ENCODE assay signal across 1 cellular context in genomic region chr3:13877911-13878710, GRCh38.
A peak's percentile ranks its signal among the peaks of the same experiment; 100 is the strongest.
TF ChIP-seq lines count a peak whose summit lies in the region.

No MANE protein-coding gene starts in this region.

TF ChIP-seq in HEK293, 187 proteins besides CTCF, POLR2A, EP300 and RAD21 (continued from another document):
- TF ChIP-seq ZNF18 (tag by site-specific recombination; IDR thresholded peaks at IDR 0.05) = no peak
- TF ChIP-seq ZNF777 (tag by site-specific recombination; IDR thresholded peaks at IDR 0.05; ENCODE audit: borderline replicate concordance) = no peak
- TF ChIP-seq ZNF488 (tag by site-specific recombination; IDR thresholded peaks at IDR 0.05) = no peak
- TF ChIP-seq ZNF548 (tag by site-specific recombination; IDR thresholded peaks at IDR 0.05) = no peak
- TF ChIP-seq, protein P1, sequence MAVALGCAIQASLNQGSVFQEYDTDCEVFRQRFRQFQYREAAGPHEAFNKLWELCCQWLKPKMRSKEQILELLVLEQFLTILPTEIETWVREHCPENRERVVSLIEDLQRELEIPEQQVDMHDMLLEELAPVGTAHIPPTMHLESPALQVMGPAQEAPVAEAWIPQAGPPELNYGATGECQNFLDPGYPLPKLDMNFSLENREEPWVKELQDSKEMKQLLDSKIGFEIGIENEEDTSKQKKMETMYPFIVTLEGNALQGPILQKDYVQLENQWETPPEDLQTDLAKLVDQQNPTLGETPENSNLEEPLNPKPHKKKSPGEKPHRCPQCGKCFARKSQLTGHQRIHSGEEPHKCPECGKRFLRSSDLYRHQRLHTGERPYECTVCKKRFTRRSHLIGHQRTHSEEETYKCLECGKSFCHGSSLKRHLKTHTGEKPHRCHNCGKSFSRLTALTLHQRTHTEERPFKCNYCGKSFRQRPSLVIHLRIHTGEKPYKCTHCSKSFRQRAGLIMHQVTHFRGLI (tag by site-specific recombination; IDR thresholded peaks at IDR 0.05) = peak; percentile 33; the same call in 1 of the 2 replicates
- TF ChIP-seq ZNF555 (tag by site-specific recombination; conservative IDR thresholded peaks at IDR 0.05) = no peak
- TF ChIP-seq, protein P2, sequence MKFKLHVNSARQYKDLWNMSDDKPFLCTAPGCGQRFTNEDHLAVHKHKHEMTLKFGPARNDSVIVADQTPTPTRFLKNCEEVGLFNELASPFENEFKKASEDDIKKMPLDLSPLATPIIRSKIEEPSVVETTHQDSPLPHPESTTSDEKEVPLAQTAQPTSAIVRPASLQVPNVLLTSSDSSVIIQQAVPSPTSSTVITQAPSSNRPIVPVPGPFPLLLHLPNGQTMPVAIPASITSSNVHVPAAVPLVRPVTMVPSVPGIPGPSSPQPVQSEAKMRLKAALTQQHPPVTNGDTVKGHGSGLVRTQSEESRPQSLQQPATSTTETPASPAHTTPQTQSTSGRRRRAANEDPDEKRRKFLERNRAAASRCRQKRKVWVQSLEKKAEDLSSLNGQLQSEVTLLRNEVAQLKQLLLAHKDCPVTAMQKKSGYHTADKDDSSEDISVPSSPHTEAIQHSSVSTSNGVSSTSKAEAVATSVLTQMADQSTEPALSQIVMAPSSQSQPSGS (tag by site-specific recombination; IDR thresholded peaks at IDR 0.05; ENCODE audit: low read depth) = no peak
- TF ChIP-seq ZNF600 (tag by site-specific recombination; IDR thresholded peaks at IDR 0.05) = peak; percentile 71; the same call in 1 of the 2 replicates
- TF ChIP-seq ZNF341 (tag by site-specific recombination; IDR thresholded peaks at IDR 0.05; ENCODE audit: low read depth) = peak; percentile 39; the same call in 1 of the 2 replicates
TF ChIP-seq in HEK293: peak in this region for 12.
